14 cellular contexts compared by ENCODE assay signal in genomic region chr4:185838104-185838452, GRCh38. TPM values are rescaled to one million over a fixed set of nuclear protein-coding genes. Genes with fewer than 3 reads are reported as not detected.
A peak's percentile ranks its signal among the peaks of the same experiment; 100 is the strongest.
DNase-seq lines count a peak whose midpoint lies in the region; ATAC-seq and TF ChIP-seq lines count a peak whose summit lies in the region.
"Had no signal": no experiment of that assay in that cellular context is flagged by ENCODE, and none has a peak within 500 bp of the region (broad histone marks: within the 10 kb centered on the region; RNA-seq: fewer than 3 reads in every experiment).

No MANE protein-coding gene starts in this region.

- H3K9me3 Mint-ChIP-seq in activated CD8-positive, alpha-beta memory T cell treated with anti-CD3 and anti-CD28 coated beads, Interleukin-2, amount 10 ng/mL, durations not matched to agents 7 days and 5 days (ENCODE audit: low read depth): peaks cover 2% of the 10 kb centered on the region
- H3K9me3 Mint-ChIP-seq: activated CD4-positive, alpha-beta T cell treated with anti-CD3 and anti-CD28 coated beads, Interleukin-2, amount 10 ng/mL, durations not matched to agents 24 days and 14 days; dendritic cell treated with granulocyte-macrophage colony-stimulating factor and Interleukin-4, amounts not matched to agents 40 ng/mL and 50 ng/mL, for 4 days had no signal

- H4K12ac ChIP-seq in trophoblast cell (ENCODE audit: low read depth, low read length): peak overlapping the region; percentile 2

- peak overlapping the region; percentile 38 for H2AK5ac ChIP-seq in trophoblast cell (ENCODE audit: low read length)

- peak overlapping the region; percentile 76 for H4K91ac ChIP-seq in trophoblast cell (ENCODE audit: low read depth, low read length)

- H3K27ac ChIP-seq in ACC112 (ENCODE audit: low read depth, low read length) (peak overlapping the region; percentile 95), RWPE2 (ENCODE audit: poor library complexity, severe bottlenecking) (peak overlapping the region; percentile 78), gastroesophageal sphincter (peak overlapping the region; percentile 9 to 86 (median 80)), trophoblast cell (ENCODE audit: low read depth, low read length) (peak overlapping the region; percentile 90)

- H3K79me1 ChIP-seq in trophoblast cell (ENCODE audit: low read length): peaks cover 26% of the 10 kb centered on the region

- H3K4me3 Mint-ChIP-seq in activated CD8-positive, alpha-beta memory T cell treated with anti-CD3 and anti-CD28 coated beads, Interleukin-2, amount 10 ng/mL, durations not matched to agents 7 days and 5 days: no peak overlapping the region
- H3K4me3 Mint-ChIP-seq: activated CD4-positive, alpha-beta T cell treated with anti-CD3 and anti-CD28 coated beads, Interleukin-2, amount 10 ng/mL, durations not matched to agents 24 days and 14 days; dendritic cell treated with granulocyte-macrophage colony-stimulating factor and Interleukin-4, amounts not matched to agents 40 ng/mL and 50 ng/mL, for 4 days had no signal

- H2BK12ac ChIP-seq in trophoblast cell (ENCODE audit: low read length): peak overlapping the region; percentile 90

- peak overlapping the region; percentile 48 for H3K18ac ChIP-seq in trophoblast cell (ENCODE audit: low read length)

- CTCF ChIA-PET in activated CD8-positive, alpha-beta memory T cell treated with anti-CD3 and anti-CD28 coated beads, Interleukin-2, amount 10 ng/mL, durations not matched to agents 7 days and 5 days (lab: Charles Lee): no interaction called here

- TF ChIP-seq EP300 in gastroesophageal sphincter (IDR thresholded peaks at IDR 0.05): no peak

- H4K8ac ChIP-seq in trophoblast cell (ENCODE audit: low read depth, low read length): peak overlapping the region; percentile 75

- H3K4me2 ChIP-seq in trophoblast cell (ENCODE audit: low read length): no peak overlapping the region

- H2BK120ac ChIP-seq in trophoblast cell (ENCODE audit: insufficient read depth, low read length, poor library complexity): peak overlapping the region; percentile 98

- H3K14ac ChIP-seq in trophoblast cell (ENCODE audit: low read length): peak overlapping the region; percentile 63

- H3K4me1 ChIP-seq in ACC112 (ENCODE audit: control insufficient read depth, insufficient read depth, low read length, unreplicated experiment) (peaks cover 53% of the 10 kb centered on the region), RWPE2 (ENCODE audit: insufficient read depth, poor library complexity, severe bottlenecking) (peaks cover 14% of the 10 kb centered on the region), gastroesophageal sphincter (peaks cover 6 to 50% (median 20%) of the 10 kb centered on the region in 3 donors), trophoblast cell (ENCODE audit: control insufficient read depth in 1 of 2, insufficient read depth in 2 of 2, low read length in 2 of 2) (peaks cover 17 to 24% of the 10 kb centered on the region in 2 experiments)

- H3K27me3 ChIP-seq in ACC112 (ENCODE audit: insufficient read depth, low read length): no peaks in the 10 kb centered on the region
- no peaks in the 10 kb centered on the region for H3K27me3 ChIP-seq in RWPE2 (ENCODE audit: insufficient read depth, poor library complexity, severe bottlenecking)
- no peaks in the 10 kb centered on the region for H3K27me3 ChIP-seq in gastroesophageal sphincter
- no peaks in the 10 kb centered on the region for H3K27me3 ChIP-seq in trophoblast cell (ENCODE audit: insufficient read depth, low read length)
- H3K27me3 ChIP-seq: foreskin keratinocyte had no signal

- peak overlapping the region; percentile 14 for H3K4ac ChIP-seq in trophoblast cell (ENCODE audit: low read depth, low read length)

- no peak overlapping the region for H3K9ac ChIP-seq in trophoblast cell (ENCODE audit: low read length)

- H3K9me3 ChIP-seq in RWPE2 (ENCODE audit: severe bottlenecking) (no peaks in the 10 kb centered on the region), gastroesophageal sphincter (no peaks in the 10 kb centered on the region), trophoblast cell (ENCODE audit: insufficient read depth, low read depth, low read length) (no peaks in the 10 kb centered on the region)

- H3K36me3 ChIP-seq in ACC112 (ENCODE audit: insufficient read depth, low read length) (no peaks in the 10 kb centered on the region), RWPE2 (ENCODE audit: low read depth) (no peaks in the 10 kb centered on the region), gastroesophageal sphincter (no peaks in the 10 kb centered on the region), trophoblast cell (ENCODE audit: control insufficient read depth in 1 of 2, insufficient read depth in 2 of 2, low read length in 2 of 2) (no peaks in the 10 kb centered on the region)

- H3K23ac ChIP-seq in trophoblast cell (ENCODE audit: low read length): no peak overlapping the region

- DNase-seq in RWPE2 (ENCODE audit: low spot score): no peak
- no peak for DNase-seq in trophoblast cell
- DNase-seq in activated CD8-positive, alpha-beta memory T cell treated with anti-CD3 and anti-CD28 coated beads, Interleukin-2, amount 10 ng/mL, durations not matched to agents 7 days and 5 days: no peak
- no peak for DNase-seq in NCI-H510A treated with DMSO at 0.1 percent for 48 hours (lab: John Stamatoyannopoulos, UW)
- no peak for DNase-seq in activated effector memory CD4-positive, alpha-beta T cell treated with Interleukin-2 at 50 U/mL for 16 hours
- DNase-seq: activated CD4-positive, alpha-beta T cell treated with anti-CD3 and anti-CD28 coated beads, Interleukin-2, amount 10 ng/mL, durations not matched to agents 24 days and 14 days; activated T-cell treated with anti-CD3 and anti-CD28 coated beads, Interleukin-2, amount 50 U/mL, for 48 hours; foreskin keratinocyte; PC-3 had no signal

- H3K79me2 ChIP-seq in ACC112 (ENCODE audit: control insufficient read depth, insufficient read depth, low read length, unreplicated experiment): no peaks in the 10 kb centered on the region
- peaks cover 6% of the 10 kb centered on the region for H3K79me2 ChIP-seq in trophoblast cell (ENCODE audit: control insufficient read depth, insufficient read depth, low read length, poor library complexity)

- H2AFZ ChIP-seq in ACC112 (ENCODE audit: low read length, unreplicated experiment) (peak overlapping the region; percentile 20), trophoblast cell (ENCODE audit: insufficient read depth, low read length, poor library complexity) (peak overlapping the region; percentile 24)

- H3K4me3 ChIP-seq in ACC112 (ENCODE audit: low read depth, low read length) (no peak overlapping the region), RWPE2 (ENCODE audit: severe bottlenecking) (no peak overlapping the region), gastroesophageal sphincter (no peak overlapping the region), trophoblast cell (ENCODE audit: low read depth, low read length) (no peak overlapping the region)

- peak overlapping the region; percentile 74 for H2BK5ac ChIP-seq in trophoblast cell (ENCODE audit: low read depth, low read length, poor library complexity)

- H3K27ac Mint-ChIP-seq in activated CD8-positive, alpha-beta memory T cell treated with anti-CD3 and anti-CD28 coated beads, Interleukin-2, amount 10 ng/mL, durations not matched to agents 7 days and 5 days: no peak overlapping the region
- H3K27ac Mint-ChIP-seq: activated CD4-positive, alpha-beta T cell treated with anti-CD3 and anti-CD28 coated beads, Interleukin-2, amount 10 ng/mL, durations not matched to agents 24 days and 14 days; dendritic cell treated with granulocyte-macrophage colony-stimulating factor and Interleukin-4, amounts not matched to agents 40 ng/mL and 50 ng/mL, for 4 days had no signal

- TF ChIP-seq POLR2A in gastroesophageal sphincter (IDR thresholded peaks at IDR 0.05): no peak

- no peaks in the 10 kb centered on the region for H3K4me1 Mint-ChIP-seq in activated CD8-positive, alpha-beta memory T cell treated with anti-CD3 and anti-CD28 coated beads, Interleukin-2, amount 10 ng/mL, durations not matched to agents 7 days and 5 days
- H3K4me1 Mint-ChIP-seq: activated CD4-positive, alpha-beta T cell treated with anti-CD3 and anti-CD28 coated beads, Interleukin-2, amount 10 ng/mL, durations not matched to agents 24 days and 14 days had no signal

- WGBS in gastroesophageal sphincter (ENCODE audit: low coverage in 1 of 2), 2 donors: 78% methylated on average over 4 of the region's 8 CpGs; no CpG with 5 or more reads in 1 of the 2 donors
- WGBS in trophoblast cell (ENCODE audit: extremely low coverage, insufficient coverage, insufficient read length): no CpG with 5 or more reads among the region's 8 CpGs

- peaks cover under 1% of the 10 kb centered on the region for H3K27me3 Mint-ChIP-seq in activated CD8-positive, alpha-beta memory T cell treated with anti-CD3 and anti-CD28 coated beads, Interleukin-2, amount 10 ng/mL, durations not matched to agents 7 days and 5 days
- H3K27me3 Mint-ChIP-seq: activated CD4-positive, alpha-beta T cell treated with anti-CD3 and anti-CD28 coated beads, Interleukin-2, amount 10 ng/mL, durations not matched to agents 24 days and 14 days had no signal

- TF ChIP-seq CTCF in RWPE2 (IDR thresholded peaks at IDR 0.05; ENCODE audit: poor library complexity, severe bottlenecking): no peak
- no peak for TF ChIP-seq CTCF in gastroesophageal sphincter (IDR thresholded peaks at IDR 0.05)

- no peak for ATAC-seq in RWPE2 (ENCODE audit: low read depth)
- no peak for ATAC-seq in gastroesophageal sphincter
- no peak for ATAC-seq in activated CD8-positive, alpha-beta memory T cell treated with anti-CD3 and anti-CD28 coated beads, Interleukin-2, amount 10 ng/mL, durations not matched to agents 7 days and 5 days
- no peak for ATAC-seq in HG03039 (IDR thresholded peaks at IDR 0.05; ENCODE audit: unreplicated experiment)
- ATAC-seq: PC-3 had no signal

- no peaks in the 10 kb centered on the region for H3K36me3 Mint-ChIP-seq in activated CD8-positive, alpha-beta memory T cell treated with anti-CD3 and anti-CD28 coated beads, Interleukin-2, amount 10 ng/mL, durations not matched to agents 7 days and 5 days

RNA-seq across cellular contexts. Expression of gene SORBS2, which starts 26.1 kb away (rescaled TPM):
- 1,000 to 10,000 TPM in 2 of 4 donors, 100 to 1,000 TPM in 2; 640 to 1,569 (median 1,016) TPM for total RNA-seq in gastroesophageal sphincter
- 4.9 and 7.0 TPM in 2 replicates for polyA plus RNA-seq in trophoblast cell (2013)
- not detected for total RNA-seq in activated CD8-positive, alpha-beta memory T cell treated with anti-CD3 and anti-CD28 coated beads, Interleukin-2, amount 10 ng/mL, durations not matched to agents 7 days and 5 days
- total RNA-seq: activated CD4-positive, alpha-beta T cell treated with anti-CD3 and anti-CD28 coated beads, Interleukin-2, amount 10 ng/mL, durations not matched to agents 24 days and 14 days; T-helper 2 cell treated with Interferon-gamma antibody and Interleukin-4, amounts not matched to agents 100 ng/mL and 5 ng/mL, for 36 hours had no signal

Comparison
In these comparisons a context has a peak if more than half of its experiments do, and no peak if none do; other contexts are left out.
1. RNA of gene SORBS2, which starts 26.1 kb away (total RNA-seq): 640 to 1,569 TPM in gastroesophageal sphincter; not detected in activated CD8-positive, alpha-beta memory T cell treated with anti-CD3 and anti-CD28 coated beads, Interleukin-2, amount 10 ng/mL, durations not matched to agents 7 days and 5 days; every median in the first group is over 100 times any median in the second.
2. Peak in every context shown above with its lines, with median percentiles within 50 percentile points of each other: H3K27ac ChIP-seq.